9 cellular contexts compared by ENCODE assay signal in genomic region chr16:82627811-82628339, GRCh38. TPM values are rescaled to one million over a fixed set of nuclear protein-coding genes. Genes with fewer than 3 reads are reported as not detected.
A peak's percentile ranks its signal among the peaks of the same experiment; 100 is the strongest.
DNase-seq lines count a peak whose midpoint lies in the region; ATAC-seq, FAIRE-seq and TF ChIP-seq lines count a peak whose summit lies in the region.
"Had no signal": no experiment of that assay in that cellular context is flagged by ENCODE, and none has a peak within 500 bp of the region (broad histone marks: within the 10 kb centered on the region; RNA-seq: fewer than 3 reads in every experiment).

No MANE protein-coding gene starts in this region.

- no peak for TF ChIP-seq CTCF in astrocyte of the cerebellum (IDR thresholded peaks at IDR 0.05; ENCODE audit: low read depth, low read length, missing control alignments)
- peak in 1 of 5 experiments; percentile 3 for TF ChIP-seq CTCF in gastrocnemius medialis (IDR thresholded peaks at IDR 0.05 in 4 of 5, conservative IDR thresholded peaks at IDR 0.05 in 1 of 5)

- peak overlapping the region; percentile 66 for H3K4me3 ChIP-seq in astrocyte of the cerebellum (ENCODE audit: low read depth, low read length)
- peak overlapping the region; percentile 58 to 79 (median 62) for H3K4me3 ChIP-seq in gastrocnemius medialis

- peak; percentile 63 for DNase-seq in H54 (ENCODE audit: insufficient read length, low spot score)
- DNase-seq in astrocyte of the cerebellum (ENCODE audit: low read depth): no peak
- DNase-seq in hepatic stellate cell (ENCODE audit: low spot score): peak; percentile 49
- DNase-seq in gastrocnemius medialis: peak; percentile 9 to 64
- no peak for DNase-seq in NCI-H526 treated with DMSO at 0.1 percent for 48 hours (lab: John Stamatoyannopoulos, UW)
- DNase-seq in GM19240 (ENCODE audit: insufficient read length, low spot score): no peak
- no peak for DNase-seq in NCI-H1694 treated with DMSO at 0.1 percent for 48 hours (lab: John Stamatoyannopoulos, UW)
- DNase-seq: naive thymus-derived CD8-positive, alpha-beta T cell had no signal

- H3K9me3 ChIP-seq in gastrocnemius medialis: no peaks in the 10 kb centered on the region

- no peaks in the 10 kb centered on the region for H3K27me3 ChIP-seq in gastrocnemius medialis

- ATAC-seq in gastrocnemius medialis (peak; percentile 10 to 28), GM18907 (IDR thresholded peaks at IDR 0.05; ENCODE audit: unreplicated experiment) (no peak)
- ATAC-seq: naive thymus-derived CD8-positive, alpha-beta T cell had no signal

- peaks cover 52 to 60% of the 10 kb centered on the region in 2 donors for H3K4me1 ChIP-seq in gastrocnemius medialis

- in situ Hi-C loops in astrocyte of the cerebellum (cut with HindIII; ENCODE audit: low sequenced_read_pairs): loop anchor here (25.0 kb wide), 1 partner anchor 591 kb away; the partner anchor contains the start of gene HSD17B2
- in situ Hi-C loops in gastrocnemius medialis (cut with MboI; ENCODE audit: low sequenced_read_pairs in 4 of 4): no loop called here

- no peaks in the 10 kb centered on the region for H3K36me3 ChIP-seq in gastrocnemius medialis

- H3K27ac ChIP-seq in gastrocnemius medialis: peak overlapping the region; percentile 86 to 93 (median 88)

- intact Hi-C loops in gastrocnemius medialis (cut with DNase I; ENCODE audit: low total_unique reads): loop anchor here (1.0 kb wide), 1 partner anchor 19 kb away; no protein-coding TSS in a partner anchor

- no peak for FAIRE-seq in H54 (lab: Jason Lieb, UNC)

- TF ChIP-seq POLR2A in H54 (IDR thresholded peaks at IDR 0.05; ENCODE audit: low read depth, low read length) (peak; percentile 74), gastrocnemius medialis (IDR thresholded peaks at IDR 0.05) (no peak)

RNA-seq across cellular contexts. Expression of gene CDH13, which starts 1.1 kb away (rescaled TPM):
- total RNA-seq in gastrocnemius medialis: 10 to 100 TPM in 3 of 4 donors, 1 to 10 TPM in 1; 5.8 to 36.7 (median 20.4) TPM
- total RNA-seq: naive thymus-derived CD8-positive, alpha-beta T cell had no signal

Comparison
In these comparisons a context has a peak if more than half of its experiments do, and no peak if none do; other contexts are left out.
1. DNase-seq: peak in H54 (single experiment), hepatic stellate cell (single experiment) and gastrocnemius medialis (2 of 2); none in astrocyte of the cerebellum (single experiment), NCI-H526 treated with DMSO at 0.1 percent for 48 hours (single experiment), GM19240 (single experiment) and NCI-H1694 treated with DMSO at 0.1 percent for 48 hours (single experiment).